ENCODE assay signal across 8 cellular contexts in genomic region chr6:130885392-130886192, GRCh38. TPM values are rescaled to one million over a fixed set of nuclear protein-coding genes. Genes with fewer than 3 reads are reported as not detected.
DNase-seq lines count a peak whose midpoint lies in the region; ATAC-seq, FAIRE-seq and TF ChIP-seq lines count a peak whose summit lies in the region.

No MANE protein-coding gene starts in this region.

- no peaks in the 10 kb centered on the region for H3K27me3 ChIP-seq in astrocyte (ENCODE audit: insufficient read depth, low read length)

- H3K9me3 Mint-ChIP-seq in T-helper 2 cell treated with Interferon-gamma antibody and Interleukin-4, amounts not matched to agents 5 μg/mL and 100 μg/mL, for 36 hours, result no peaks in the 10 kb centered on the region
- H3K9me3 Mint-ChIP-seq in astrocyte (ENCODE audit: unreplicated experiment), result no peaks in the 10 kb centered on the region

- H3K4me1 Mint-ChIP-seq in T-helper 2 cell treated with Interferon-gamma antibody and Interleukin-4, amounts not matched to agents 5 μg/mL and 100 μg/mL, for 36 hours (ENCODE audit: low read depth), result no peaks in the 10 kb centered on the region
- H3K4me1 Mint-ChIP-seq in astrocyte (ENCODE audit: low read depth, unreplicated experiment), result no peaks in the 10 kb centered on the region

- H4K20me1 ChIP-seq in astrocyte (ENCODE audit: insufficient read depth, low read length), result no peaks in the 10 kb centered on the region

- H3K27ac Mint-ChIP-seq in T-helper 2 cell treated with Interferon-gamma antibody and Interleukin-4, amounts not matched to agents 5 μg/mL and 100 μg/mL, for 36 hours, result no peak overlapping the region
- H3K27ac Mint-ChIP-seq in astrocyte (ENCODE audit: unreplicated experiment), result no peak overlapping the region

- FAIRE-seq in astrocyte (lab: Jason Lieb, UNC), result peak; percentile 70

- peaks cover 2% of the 10 kb centered on the region for H3K4me1 ChIP-seq in astrocyte (ENCODE audit: insufficient read depth, low read length)

- H3K79me2 ChIP-seq in astrocyte (ENCODE audit: insufficient read depth, low read length), result no peaks in the 10 kb centered on the region

- peak; percentile 88 for ATAC-seq in HG02763 (IDR thresholded peaks at IDR 0.05; ENCODE audit: unreplicated experiment)

- no peaks in the 10 kb centered on the region for H3K36me3 ChIP-seq in astrocyte (ENCODE audit: insufficient read depth, low read length)

- no peak overlapping the region for H3K27ac ChIP-seq in astrocyte (ENCODE audit: low read depth, low read length)

- H3K4me2 ChIP-seq in astrocyte (ENCODE audit: low read length), result no peak overlapping the region

- peak; percentile 1 for DNase-seq in NK-92 treated with Interleukin-12 subunit alpha and Interleukin-12 subunit beta, amount 100 ng/mL, for 24 hours (lab: John Stamatoyannopoulos, UW)
- DNase-seq in NK-92 (lab: John Stamatoyannopoulos, UW; ENCODE audit: unreplicated experiment) (no peak), NCI-H1417 (lab: John Stamatoyannopoulos, UW) (peak; percentile 63 to 93 (median 67)), astrocyte (ENCODE audit: low read depth) (peak; percentile 55), hippocampal formation (lab: John Stamatoyannopoulos, UW) (peak; percentile 74 to 81)
- peak; percentile 56 for DNase-seq in T-helper 2 cell treated with Interferon-gamma antibody and Interleukin-4, amounts not matched to agents 5 μg/mL and 100 μg/mL, for 36 hours (ENCODE audit: low spot score)
- DNase-seq in stimulated activated CD4-positive, alpha-beta T cell treated with anti-CD3 and anti-CD28 coated beads, Interleukin-12 subunit alpha, Interleukin-12 subunit beta, amount 100 ng/mL, for 24 hours (ENCODE audit: low read depth in 2 of 2), result peak; percentile 44 to 53

- no peaks in the 10 kb centered on the region for H3K9me3 ChIP-seq in astrocyte (ENCODE audit: insufficient read depth, low read depth, low read length)

- H3K36me3 Mint-ChIP-seq in T-helper 2 cell treated with Interferon-gamma antibody and Interleukin-4, amounts not matched to agents 5 μg/mL and 100 μg/mL, for 36 hours (ENCODE audit: low read depth), result no peaks in the 10 kb centered on the region
- peaks cover 4% of the 10 kb centered on the region for H3K36me3 Mint-ChIP-seq in astrocyte (ENCODE audit: low read depth, unreplicated experiment)

- TF ChIP-seq CTCF in astrocyte (IDR thresholded peaks at IDR 0.05; ENCODE audit: insufficient read depth, low read depth, low read length), result peak; percentile 90

- H3K4me3 Mint-ChIP-seq in T-helper 2 cell treated with Interferon-gamma antibody and Interleukin-4, amounts not matched to agents 5 μg/mL and 100 μg/mL, for 36 hours, result no peak overlapping the region
- no peak overlapping the region for H3K4me3 Mint-ChIP-seq in astrocyte (ENCODE audit: unreplicated experiment)

- H2AFZ ChIP-seq in astrocyte (ENCODE audit: low read depth, low read length), result no peak overlapping the region

- H3K4me3 ChIP-seq in astrocyte (ENCODE audit: insufficient read depth, low read depth, low read length), result no peak overlapping the region

- H3K27me3 Mint-ChIP-seq in T-helper 2 cell treated with Interferon-gamma antibody and Interleukin-4, amounts not matched to agents 5 μg/mL and 100 μg/mL, for 36 hours (ENCODE audit: low read depth), result no peaks in the 10 kb centered on the region
- H3K27me3 Mint-ChIP-seq in astrocyte (ENCODE audit: low read depth, unreplicated experiment), result no peaks in the 10 kb centered on the region

- H3K9ac ChIP-seq in astrocyte (ENCODE audit: low read length), result no peak overlapping the region

RNA-seq across cellular contexts. Expression of gene SMLR1, which starts 58.4 kb away (rescaled TPM):
- total RNA-seq in astrocyte, result not detected in 2 replicates
